Comparison of ENCODE assay signal across 13 cellular contexts in the genomic region with DNA sequence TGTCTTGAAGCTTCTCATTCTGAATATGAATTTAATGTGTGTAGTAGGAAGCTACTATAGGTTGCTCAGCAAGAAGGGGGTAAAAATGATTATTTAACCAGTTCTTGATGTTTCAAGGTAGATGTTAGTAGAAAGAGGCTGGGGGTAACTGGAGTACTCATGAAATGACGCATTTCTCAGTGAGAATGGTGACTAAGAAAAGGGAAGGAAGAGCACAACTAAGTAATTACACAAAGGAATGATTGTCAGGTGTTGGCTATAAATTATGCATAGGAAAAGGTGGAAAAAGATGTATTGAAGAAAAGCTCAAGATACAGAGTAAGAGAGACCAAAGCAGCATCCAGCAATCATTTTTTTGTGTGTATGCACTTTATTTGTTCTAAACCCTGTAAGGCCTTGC. TPM values are rescaled to one million over a fixed set of nuclear protein-coding genes. Genes with fewer than 3 reads are reported as not detected.
DNase-seq lines count a peak whose midpoint lies in the region; ATAC-seq lines count a peak whose summit lies in the region.
"Had no signal": no experiment of that assay in that cellular context is flagged by ENCODE, and none has a peak within 500 bp of the region (broad histone marks: within the 10 kb centered on the region; RNA-seq: fewer than 3 reads in every experiment).

No MANE protein-coding gene starts in this region.

- H3K9me3 ChIP-seq in GM23248 (ENCODE audit: low read depth) = no peaks in the 10 kb centered on the region
- no peaks in the 10 kb centered on the region for H3K9me3 ChIP-seq in T-helper 17 cell (ENCODE audit: control insufficient read depth, low read length, poor library complexity, severe bottlenecking)
- no peaks in the 10 kb centered on the region for H3K9me3 ChIP-seq in iPS-18c (ENCODE audit: control insufficient read depth, insufficient read depth, low read length)
- H3K9me3 ChIP-seq: gastrocnemius medialis had no signal

- H3K36me3 Mint-ChIP-seq in T-helper 17 cell (ENCODE audit: low read depth) = peaks cover 4% of the 10 kb centered on the region

- no peaks in the 10 kb centered on the region for H3K36me3 ChIP-seq in GM23248 (ENCODE audit: low read depth)
- H3K36me3 ChIP-seq: gastrocnemius medialis had no signal

- H3F3A ChIP-seq in GM23248 (ENCODE audit: insufficient read depth) = peaks cover 9% of the 10 kb centered on the region; the same call in 1 of the 2 replicates

- H2AFZ ChIP-seq in GM23248 = peak overlapping the region; percentile 92; the same call in 1 of the 2 replicates

- H3K4me1 ChIP-seq in GM23248 (ENCODE audit: insufficient read depth) = peaks cover 12% of the 10 kb centered on the region; the same call in 1 of the 2 replicates

- no peaks in the 10 kb centered on the region for H3K27me3 Mint-ChIP-seq in T-helper 17 cell
- H3K27me3 Mint-ChIP-seq: dendritic cell treated with granulocyte-macrophage colony-stimulating factor and Interleukin-4, amounts not matched to agents 40 ng/mL and 50 ng/mL, for 4 days had no signal

- H3K79me2 ChIP-seq in GM23248 (ENCODE audit: insufficient read depth) = peaks cover 29% of the 10 kb centered on the region

- no peaks in the 10 kb centered on the region for H4K20me1 ChIP-seq in GM23248 (ENCODE audit: insufficient read depth)

- 93 to 100% methylated on average over 1 of the region's 1 CpG for WGBS in GM23248 (ENCODE audit: low coverage in 1 of 2, low lambda C conversion rate in 2 of 2, missing lambda C conversion rate in 2 of 2), 2 experiments

- ATAC-seq in T-helper 17 cell (no peak), HG03045 (IDR thresholded peaks at IDR 0.05; ENCODE audit: unreplicated experiment) (no peak)
- ATAC-seq: gastrocnemius medialis, sciatic nerve had no signal

- no peaks in the 10 kb centered on the region for H3K9me2 ChIP-seq in GM23248 (ENCODE audit: insufficient read depth)

- H3K9ac ChIP-seq in GM23248 = no peak overlapping the region

- H3K4me1 Mint-ChIP-seq in T-helper 17 cell = peaks cover 40% of the 10 kb centered on the region

- no peak overlapping the region for H3K27ac ChIP-seq in GM23248

- in situ Hi-C loops in GM23248 (cut with MboI) = no loop called here

- no peak overlapping the region for H3K4me2 ChIP-seq in GM23248 (ENCODE audit: unreplicated experiment)

- no peak overlapping the region for H3K4me3 Mint-ChIP-seq in T-helper 17 cell
- H3K4me3 Mint-ChIP-seq: dendritic cell treated with granulocyte-macrophage colony-stimulating factor and Interleukin-4, amounts not matched to agents 40 ng/mL and 50 ng/mL, for 4 days had no signal

- DNase-seq in DMS153 treated with DMSO at 0.1 percent for 48 hours (lab: John Stamatoyannopoulos, UW; ENCODE audit: unreplicated experiment) (peak; percentile 34), DMS153 (lab: John Stamatoyannopoulos, UW) (no peak), GM23248 (no peak), T-helper 17 cell (no peak), NCI-H128 (lab: John Stamatoyannopoulos, UW; ENCODE audit: unreplicated experiment) (no peak)
- no peak for DNase-seq in stimulated activated CD8-positive, alpha-beta memory T cell treated with anti-CD3 and anti-CD28 coated beads, Interleukin-4, amount 100 ng/mL, for 48 hours
- DNase-seq: activated effector memory CD4-positive, alpha-beta T cell treated with anti-CD3 and anti-CD28 coated beads, Interleukin-2, amount 50 U/mL, for 16 hours; gastrocnemius medialis; trophoblast cell had no signal

- no peaks in the 10 kb centered on the region for H3K27me3 ChIP-seq in GM23248 (replicated peaks; ENCODE audit: insufficient read depth)
- H3K27me3 ChIP-seq: gastrocnemius medialis had no signal

- H3K4me3 ChIP-seq in GM23248 (no peak overlapping the region), iPS-18c (ENCODE audit: insufficient read depth, low read depth, low read length) (peak overlapping the region; percentile 2; the same call in 1 of the 2 replicates)

- H3K27ac Mint-ChIP-seq in T-helper 17 cell = peak overlapping the region; percentile 99

RNA-seq across cellular contexts. Expression of gene PSIP1, which starts 1.4 kb away (rescaled TPM):
- 31.2 and 36.9 TPM in 2 replicates for total RNA-seq in GM23248 (2014; rRNA removed; shearing (Covaris generic))
- polyA plus RNA-seq in GM23248 (2016; fragmentation: Nextera tagmentation; extraction: Ambion mirVana) = 49.9 and 58.0 TPM in 2 replicates
- total RNA-seq in T-helper 17 cell = 100 to 1,000 TPM; 115 to 117 TPM

RNA-seq across cellular contexts. Expression of gene CCDC171, which starts 40.6 kb away (rescaled TPM):
- 0.76 and 3.5 TPM in 2 replicates for total RNA-seq in GM23248 (2014; rRNA removed; shearing (Covaris generic))
- 0.96 and 0.99 TPM in 2 replicates for polyA plus RNA-seq in GM23248 (2016; fragmentation: Nextera tagmentation; extraction: Ambion mirVana)
- total RNA-seq in T-helper 17 cell = 1 to 10 TPM in 1 of 2 donors, under 1 TPM in 1; 0.52 to 1.5 TPM
